8 cellular contexts compared by ENCODE assay signal in genomic region chr18:42030586-42031182, GRCh38.
DNase-seq lines count a peak whose midpoint lies in the region; ATAC-seq, FAIRE-seq and TF ChIP-seq lines count a peak whose summit lies in the region.

No MANE protein-coding gene starts in this region.

- peak; percentile 36 for FAIRE-seq in G401.6 (lab: Jason Lieb, UNC)

- H3K4me3 ChIP-seq in tibial artery, result no peak overlapping the region

- no peaks in the 10 kb centered on the region for H3K9me3 Mint-ChIP-seq in activated T-helper 17 cell treated with anti-CD3 and anti-CD28 coated beads, Interleukin-2, amount 50 U/mL, for 72 hours

- H3K27me3 Mint-ChIP-seq in activated T-helper 17 cell treated with anti-CD3 and anti-CD28 coated beads, Interleukin-2, amount 50 U/mL, for 72 hours, result no peaks in the 10 kb centered on the region

- no peak for ATAC-seq in GM21390 (IDR thresholded peaks at IDR 0.05; ENCODE audit: unreplicated experiment)
- ATAC-seq in activated T-helper 17 cell treated with anti-CD3 and anti-CD28 coated beads, Interleukin-2, amount 50 U/mL, for 72 hours (replicated peaks), result no peak

- peaks cover 40 to 58% (median 45%) of the 10 kb centered on the region in 3 donors for H3K36me3 ChIP-seq in tibial artery

- intact Hi-C loops in tibial artery (cut with DNase I; ENCODE audit: low total_unique reads), result no loop called here

- DNase-seq in Kasumi-1 (lab: John Stamatoyannopoulos, UW) (peak; percentile 34 to 46), astrocyte of the hippocampus (ENCODE audit: low read depth, low spot score) (peak; percentile 58), midbrain (lab: John Stamatoyannopoulos, UW) (peak; percentile 9), DMS79 (lab: John Stamatoyannopoulos, UW) (no peak), tibial artery (no peak)

- H3K9me3 ChIP-seq in tibial artery, result no peaks in the 10 kb centered on the region

- no peaks in the 10 kb centered on the region for H3K27me3 ChIP-seq in tibial artery

- no peak overlapping the region for H3K4me3 Mint-ChIP-seq in activated T-helper 17 cell treated with anti-CD3 and anti-CD28 coated beads, Interleukin-2, amount 50 U/mL, for 72 hours

- H3K27ac ChIP-seq in tibial artery, result no peak overlapping the region

- no peak for TF ChIP-seq CTCF in tibial artery (IDR thresholded peaks at IDR 0.05)

- H3K27ac Mint-ChIP-seq in activated T-helper 17 cell treated with anti-CD3 and anti-CD28 coated beads, Interleukin-2, amount 50 U/mL, for 72 hours, result no peak overlapping the region

- peaks cover 95% of the 10 kb centered on the region for H3K36me3 Mint-ChIP-seq in activated T-helper 17 cell treated with anti-CD3 and anti-CD28 coated beads, Interleukin-2, amount 50 U/mL, for 72 hours (ENCODE audit: low read depth)

- H3K4me1 ChIP-seq in tibial artery, result no peaks in the 10 kb centered on the region

- H3K4me1 Mint-ChIP-seq in activated T-helper 17 cell treated with anti-CD3 and anti-CD28 coated beads, Interleukin-2, amount 50 U/mL, for 72 hours, result peaks cover 9% of the 10 kb centered on the region

Comparison
In these comparisons a context has a peak if more than half of its experiments do, and no peak if none do; other contexts are left out.
1. DNase-seq: peak in Kasumi-1 (2 of 2), astrocyte of the hippocampus (single experiment) and midbrain (single experiment); none in DMS79 (single experiment) and tibial artery (0 of 2).